ENCODE assay signal across 25 cellular contexts in the genomic region with DNA sequence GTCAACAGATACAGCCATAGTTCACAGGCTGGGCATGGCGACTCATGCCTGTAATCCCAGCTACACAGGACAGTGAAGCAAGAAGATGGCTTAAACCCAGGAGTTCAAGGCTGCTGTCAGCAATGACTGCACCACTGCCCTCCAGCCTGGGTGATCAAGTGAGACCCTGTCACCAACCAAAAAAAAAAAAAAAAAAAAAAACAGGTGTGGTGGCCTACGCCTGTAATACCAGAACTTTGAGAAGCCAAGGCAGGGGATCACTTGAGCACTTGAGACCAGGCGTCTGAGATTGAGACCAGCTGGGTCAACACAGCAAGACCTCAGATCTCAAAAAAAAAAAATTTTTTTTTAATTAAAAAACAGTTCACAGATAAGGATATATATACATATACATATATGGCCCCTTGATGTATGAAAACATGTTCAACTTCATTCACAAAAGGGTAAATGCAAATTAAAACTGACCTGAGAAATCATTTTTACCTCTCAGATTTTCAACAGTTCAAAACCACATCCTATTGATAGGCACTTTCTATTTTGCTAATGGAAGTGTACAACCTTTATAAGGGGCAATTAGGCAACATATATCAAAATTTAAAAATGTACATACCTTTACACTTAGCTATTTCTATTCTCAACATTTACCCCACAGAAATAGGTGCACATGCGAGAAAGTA. TPM values are rescaled to one million over a fixed set of nuclear protein-coding genes. Genes with fewer than 3 reads are reported as not detected.
DNase-seq lines count a peak whose midpoint lies in the region; ATAC-seq and TF ChIP-seq lines count a peak whose summit lies in the region.
"Had no signal": no experiment of that assay in that cellular context is flagged by ENCODE, and none has a peak within 500 bp of the region (broad histone marks: within the 10 kb centered on the region; RNA-seq: fewer than 3 reads in every experiment).

No MANE protein-coding gene starts in this region.

- peaks cover 93% of the 10 kb centered on the region for H3K4me1 ChIP-seq in Karpas-422 (ENCODE audit: low read length)
- no peaks in the 10 kb centered on the region for H3K4me1 ChIP-seq in CD8-positive, alpha-beta T cell (ENCODE audit: insufficient read depth, low read length)
- H3K4me1 ChIP-seq in lower lobe of right lung = peaks cover 17% of the 10 kb centered on the region
- H3K4me1 ChIP-seq: SJCRH30 had no signal

- H3K4me1 Mint-ChIP-seq in activated B cell treated with CpG ODN at 0.5 μM for 24 hours = peaks cover 85% of the 10 kb centered on the region
- H3K4me1 Mint-ChIP-seq in stimulated activated naive B cell treated with anti-CD40 and anti-IgM and Interleukin-4, amounts not matched to agents 10 μg/mL and 1 μg/mL and 100 μg/mL, for 72 hours = peaks cover 42 to 80% of the 10 kb centered on the region in 2 donors
- no peaks in the 10 kb centered on the region for H3K4me1 Mint-ChIP-seq in CD8-positive, alpha-beta T cell (ENCODE audit: low read depth)
- H3K4me1 Mint-ChIP-seq: CD4-positive, alpha-beta memory T cell had no signal

- H3K27me3 Mint-ChIP-seq in activated B cell treated with CpG ODN at 0.5 μM for 24 hours = no peaks in the 10 kb centered on the region
- no peaks in the 10 kb centered on the region for H3K27me3 Mint-ChIP-seq in stimulated activated naive B cell treated with anti-CD40 and anti-IgM and Interleukin-4, amounts not matched to agents 10 μg/mL and 1 μg/mL and 100 μg/mL, for 72 hours
- no peaks in the 10 kb centered on the region for H3K27me3 Mint-ChIP-seq in CD8-positive, alpha-beta T cell (ENCODE audit: low read depth)

- H3K79me2 ChIP-seq in Karpas-422 (ENCODE audit: low read length) = peaks cover 96% of the 10 kb centered on the region

- peak; percentile 28 for ATAC-seq in activated B cell treated with CpG ODN at 0.5 μM for 24 hours (ENCODE audit: low read depth)
- peak; percentile 7 to 30 for ATAC-seq in stimulated activated naive B cell treated with anti-CD40 and anti-IgM and Interleukin-4, amounts not matched to agents 10 μg/mL and 1 μg/mL and 100 μg/mL, for 72 hours (replicated peaks)
- ATAC-seq in CD8-positive, alpha-beta T cell = no peak
- no peak for ATAC-seq in lower lobe of right lung
- ATAC-seq: HepG2 had no signal

- intact Hi-C loops in activated B cell treated with CpG ODN at 0.5 μM for 24 hours (cut with micrococcal nuclease) = loop anchor here (1.0 to 5.0 kb wide), 3 partner anchors 8 to 398 kb away; a partner anchor contains a TSS
- intact Hi-C loops in CD8-positive, alpha-beta T cell (cut with DNase I, micrococcal nuclease) = no loop called here
- intact Hi-C loops in lower lobe of right lung (cut with DNase I) = no loop called here

- CTCF ChIA-PET in activated B cell treated with CpG ODN at 0.5 μM for 24 hours (lab: Charles Lee) (interaction anchor here (0.6 to 2.0 kb wide), 2 partner anchors 11 to 208 kb away, joined by 3 to 5 read pairs; no protein-coding TSS in a partner anchor), HEK293T (lab: Yijun Ruan, JAX) (no interaction called here)
- CTCF ChIA-PET in CD8-positive, alpha-beta T cell (lab: Charles Lee) = no interaction called here

- peak; percentile 41 for DNase-seq in DMS53 (lab: John Stamatoyannopoulos, UW)
- DNase-seq in DMS53 treated with DMSO at 0.1 percent for 48 hours (lab: John Stamatoyannopoulos, UW; ENCODE audit: unreplicated experiment) = no peak
- DNase-seq in Karpas-422 = peak; percentile 73
- DNase-seq in activated B cell treated with CpG ODN at 0.5 μM for 24 hours = no peak
- no peak for DNase-seq in stimulated activated naive B cell treated with anti-CD40 and anti-IgM and Interleukin-4, amounts not matched to agents 10 μg/mL and 1 μg/mL and 100 μg/mL, for 72 hours
- no peak for DNase-seq in CD8-positive, alpha-beta T cell
- DNase-seq in HEK293T (ENCODE audit: extremely low spot score) = no peak
- DNase-seq in lower lobe of right lung = no peak
- DNase-seq: ACHN; CD4-positive, alpha-beta memory T cell; EL; KBM-7; NCI-H1105; NCI-H2029 treated with DMSO at 0.1 percent for 48 hours; NCI-H2171; NCI-H345; NCI-H524; NCI-H774; NK-92 treated with Interleukin-12 subunit alpha and Interleukin-12 subunit beta, amount 100 ng/mL, for 24 hours; OCI-M1; SJCRH30 had no signal

- H3K36me3 Mint-ChIP-seq in activated B cell treated with CpG ODN at 0.5 μM for 24 hours (ENCODE audit: low read depth) = no peaks in the 10 kb centered on the region
- H3K36me3 Mint-ChIP-seq in stimulated activated naive B cell treated with anti-CD40 and anti-IgM and Interleukin-4, amounts not matched to agents 10 μg/mL and 1 μg/mL and 100 μg/mL, for 72 hours = peaks cover 8 to 14% of the 10 kb centered on the region in 2 donors
- H3K36me3 Mint-ChIP-seq in CD8-positive, alpha-beta T cell = no peaks in the 10 kb centered on the region
- H3K36me3 Mint-ChIP-seq: CD4-positive, alpha-beta memory T cell had no signal

- peak overlapping the region; percentile 57 for H3K4me2 ChIP-seq in Karpas-422 (ENCODE audit: low read depth, low read length, poor library complexity, severe bottlenecking)
- H3K4me2 ChIP-seq: BLaER1 treated with 17β-estradiol and CSF1 and Interleukin-3, amounts not matched to agents 10 nM and 100 nM had no signal

- H3K27me3 ChIP-seq in Karpas-422 (ENCODE audit: low read length) (no peaks in the 10 kb centered on the region), lower lobe of right lung (ENCODE audit: low read depth) (no peaks in the 10 kb centered on the region)
- no peaks in the 10 kb centered on the region for H3K27me3 ChIP-seq in CD8-positive, alpha-beta T cell (ENCODE audit: insufficient read depth, low read length)
- H3K27me3 ChIP-seq: BLaER1 treated with 17β-estradiol and CSF1 and Interleukin-3, amounts not matched to agents 10 nM and 100 nM; SJCRH30 had no signal

- H3K9ac ChIP-seq in Karpas-422 (ENCODE audit: low read length) = peak overlapping the region; percentile 14
- H3K9ac ChIP-seq: BLaER1 treated with 17β-estradiol and CSF1 and Interleukin-3, amounts not matched to agents 10 nM and 100 nM had no signal

- POLR2A ChIA-PET in activated B cell treated with CpG ODN at 0.5 μM for 24 hours (lab: Charles Lee) (interaction anchor here (0.8 to 1.5 kb wide), 5 partner anchors 12 to 397 kb away, joined by 4 to 10 read pairs (median 5); a partner anchor contains a TSS), HEK293T (lab: Yijun Ruan, JAX) (no interaction called here)
- POLR2A ChIA-PET in CD8-positive, alpha-beta T cell (lab: Charles Lee) = no interaction called here

- no peaks in the 10 kb centered on the region for H3K9me3 Mint-ChIP-seq in activated B cell treated with CpG ODN at 0.5 μM for 24 hours
- H3K9me3 Mint-ChIP-seq in stimulated activated naive B cell treated with anti-CD40 and anti-IgM and Interleukin-4, amounts not matched to agents 10 μg/mL and 1 μg/mL and 100 μg/mL, for 72 hours = peaks cover 0 to 2% of the 10 kb centered on the region in 2 donors
- H3K9me3 Mint-ChIP-seq in CD8-positive, alpha-beta T cell = no peaks in the 10 kb centered on the region

- H3K36me3 ChIP-seq in Karpas-422 (ENCODE audit: insufficient read depth, low read length) = no peaks in the 10 kb centered on the region
- H3K36me3 ChIP-seq in CD8-positive, alpha-beta T cell (ENCODE audit: insufficient read depth, low read length) = no peaks in the 10 kb centered on the region
- no peaks in the 10 kb centered on the region for H3K36me3 ChIP-seq in lower lobe of right lung
- H3K36me3 ChIP-seq: BLaER1 treated with 17β-estradiol and CSF1 and Interleukin-3, amounts not matched to agents 10 nM and 100 nM; SJCRH30 had no signal

- TF ChIP-seq CTCF in activated B cell treated with CpG ODN at 0.5 μM for 24 hours (IDR thresholded peaks at IDR 0.05) (no peak), lower lobe of right lung (IDR thresholded peaks at IDR 0.05) (no peak)
- no peak for TF ChIP-seq CTCF in CD8-positive, alpha-beta T cell (IDR thresholded peaks at IDR 0.05)

- H3K4me3 ChIP-seq in Karpas-422 (ENCODE audit: low read length) (no peak overlapping the region), lower lobe of right lung (no peak overlapping the region)
- H3K4me3 ChIP-seq in CD8-positive, alpha-beta T cell (ENCODE audit: low read depth, low read length) = no peak overlapping the region
- H3K4me3 ChIP-seq: BLaER1 treated with 17β-estradiol and CSF1 and Interleukin-3, amounts not matched to agents 10 nM and 100 nM; SJCRH30 had no signal

- H3K27ac ChIP-seq in Karpas-422 (ENCODE audit: low read length) (peak overlapping the region; percentile 95), lower lobe of right lung (no peak overlapping the region)
- H3K27ac ChIP-seq in CD8-positive, alpha-beta T cell (ENCODE audit: low read depth, low read length) = no peak overlapping the region
- H3K27ac ChIP-seq: 22Rv1; BLaER1 treated with 17β-estradiol and CSF1 and Interleukin-3, amounts not matched to agents 10 nM and 100 nM; HL-60; SJCRH30 had no signal

- peak overlapping the region; percentile 68 for H3K27ac Mint-ChIP-seq in activated B cell treated with CpG ODN at 0.5 μM for 24 hours
- peak overlapping the region; percentile 76 for H3K27ac Mint-ChIP-seq in stimulated activated naive B cell treated with anti-CD40 and anti-IgM and Interleukin-4, amounts not matched to agents 10 μg/mL and 1 μg/mL and 100 μg/mL, for 72 hours
- no peak overlapping the region for H3K27ac Mint-ChIP-seq in CD8-positive, alpha-beta T cell
- H3K27ac Mint-ChIP-seq: CD4-positive, alpha-beta memory T cell had no signal

- H3K9me2 ChIP-seq in Karpas-422 (replicated peaks; ENCODE audit: insufficient read depth, low read length) = no peaks in the 10 kb centered on the region

- H3K9me3 ChIP-seq in Karpas-422 (ENCODE audit: low read length) (no peaks in the 10 kb centered on the region), lower lobe of right lung (no peaks in the 10 kb centered on the region)
- no peaks in the 10 kb centered on the region for H3K9me3 ChIP-seq in CD8-positive, alpha-beta T cell (ENCODE audit: low read length)
- H3K9me3 ChIP-seq: BLaER1 treated with 17β-estradiol and CSF1 and Interleukin-3, amounts not matched to agents 10 nM and 100 nM; SJCRH30 had no signal

- H4K20me1 ChIP-seq in Karpas-422 (ENCODE audit: insufficient read depth, low read depth, low read length) = no peaks in the 10 kb centered on the region
- H4K20me1 ChIP-seq: BLaER1 treated with 17β-estradiol and CSF1 and Interleukin-3, amounts not matched to agents 10 nM and 100 nM had no signal

- no peak overlapping the region for H2AFZ ChIP-seq in Karpas-422 (ENCODE audit: low read length)

- no peak overlapping the region for H3K4me3 Mint-ChIP-seq in activated B cell treated with CpG ODN at 0.5 μM for 24 hours
- H3K4me3 Mint-ChIP-seq in stimulated activated naive B cell treated with anti-CD40 and anti-IgM and Interleukin-4, amounts not matched to agents 10 μg/mL and 1 μg/mL and 100 μg/mL, for 72 hours = no peak overlapping the region
- H3K4me3 Mint-ChIP-seq in CD8-positive, alpha-beta T cell = no peak overlapping the region
- H3K4me3 Mint-ChIP-seq: CD4-positive, alpha-beta memory T cell had no signal

RNA-seq across cellular contexts. Expression of a gene that starts 51.1 kb away (rescaled TPM):
- total RNA-seq in Karpas-422 (2014; rRNA removed; shearing (Covaris generic); ENCODE audit: low replicate concordance) = 87.0 and 106 TPM in 2 replicates
- total RNA-seq in activated B cell treated with CpG ODN at 0.5 μM for 24 hours = 125 and 137 TPM in 2 replicates
- under 1 TPM; 0.83 to 0.92 TPM for total RNA-seq in CD8-positive, alpha-beta T cell
- 18.8 TPM for total RNA-seq in lower lobe of right lung
- total RNA-seq: CD4-positive, alpha-beta memory T cell had no signal

RNA-seq across cellular contexts. Expression of a gene that starts 51.6 kb away (rescaled TPM):
- total RNA-seq in Karpas-422 (2014; rRNA removed; shearing (Covaris generic); ENCODE audit: low replicate concordance) = 14.6 and 22.4 TPM in 2 replicates
- total RNA-seq in activated B cell treated with CpG ODN at 0.5 μM for 24 hours = 16.6 and 19.1 TPM in 2 replicates
- total RNA-seq in CD8-positive, alpha-beta T cell = not detected
- total RNA-seq in lower lobe of right lung = 1.6 TPM
- total RNA-seq: CD4-positive, alpha-beta memory T cell had no signal

Comparison
In these comparisons a context has a peak if more than half of its experiments do, and no peak if none do; other contexts are left out.
1. DNase-seq: peak in DMS53 (single experiment) and Karpas-422 (single experiment); none in DMS53 treated with DMSO at 0.1 percent for 48 hours (single experiment), activated B cell treated with CpG ODN at 0.5 μM for 24 hours (single experiment), stimulated activated naive B cell treated with anti-CD40 and anti-IgM and Interleukin-4, amounts not matched to agents 10 μg/mL and 1 μg/mL and 100 μg/mL, for 72 hours (single experiment), CD8-positive, alpha-beta T cell (0 of 7), HEK293T (single experiment) and lower lobe of right lung (single experiment).
2. ATAC-seq: peak in activated B cell treated with CpG ODN at 0.5 μM for 24 hours (single experiment) and stimulated activated naive B cell treated with anti-CD40 and anti-IgM and Interleukin-4, amounts not matched to agents 10 μg/mL and 1 μg/mL and 100 μg/mL, for 72 hours (2 of 2); none in CD8-positive, alpha-beta T cell (single experiment) and lower lobe of right lung (0 of 2).
3. RNA of a gene that starts 51.1 kb away (total RNA-seq): 125 to 137 TPM in activated B cell treated with CpG ODN at 0.5 μM for 24 hours, 87.0 to 106 TPM in Karpas-422 and 18.8 TPM in lower lobe of right lung (single experiment); 0.83 to 0.92 TPM in CD8-positive, alpha-beta T cell; every median in the first group is over 10 times any median in the second.